ENCODE assay signal across 11 cellular contexts in the genomic region with DNA sequence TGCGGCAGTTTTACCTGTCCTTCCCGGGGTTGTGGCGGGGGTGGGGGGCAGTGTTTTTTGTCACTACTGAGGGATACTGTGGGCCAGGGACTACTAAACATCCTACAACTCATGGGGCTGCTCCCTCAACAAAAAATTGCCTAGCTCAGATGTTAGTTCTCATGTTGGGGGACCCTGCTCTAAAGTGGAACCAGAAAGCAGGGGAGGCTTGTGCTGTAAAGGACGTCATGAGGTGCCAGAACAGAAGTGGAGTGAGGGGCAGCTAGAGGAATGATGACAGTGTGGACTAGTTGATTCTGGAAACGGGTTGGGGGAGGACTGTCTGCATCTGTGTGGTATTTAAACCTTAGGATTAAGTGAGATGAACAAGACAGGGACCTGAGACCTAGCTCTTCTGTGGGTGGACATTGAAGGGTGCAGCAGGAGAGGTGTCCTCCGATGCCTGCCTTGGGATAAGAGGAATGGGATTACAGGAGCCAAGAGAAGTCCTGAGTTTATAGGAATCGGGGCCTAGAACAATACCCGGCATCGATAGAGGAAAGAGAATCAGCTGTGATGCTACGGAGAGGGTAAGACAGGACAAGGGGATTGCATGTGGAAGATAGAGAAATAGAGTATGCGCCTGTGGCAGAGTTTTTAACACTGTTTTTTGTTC. TPM values are rescaled to one million over a fixed set of nuclear protein-coding genes. Genes with fewer than 3 reads are reported as not detected.
DNase-seq lines count a peak whose midpoint lies in the region; ATAC-seq and TF ChIP-seq lines count a peak whose summit lies in the region.
"Had no signal": no experiment of that assay in that cellular context is flagged by ENCODE, and none has a peak within 500 bp of the region (broad histone marks: within the 10 kb centered on the region; RNA-seq: fewer than 3 reads in every experiment).

No MANE protein-coding gene starts in this region.

- peaks cover 15 to 65% of the 10 kb centered on the region in 2 donors for H3K36me3 ChIP-seq in psoas muscle (ENCODE audit: insufficient read depth in 1 of 2, low read depth in 1 of 2)
- peaks cover 0 to 67% (median 61%) of the 10 kb centered on the region in 6 donors for H3K36me3 ChIP-seq in spleen

- H3K27ac ChIP-seq in psoas muscle (no peak overlapping the region), spleen (peak overlapping the region in 2 of 8 donors; percentile 16 to 91)
- H3K27ac ChIP-seq: left ventricle myocardium inferior had no signal

- ATAC-seq in psoas muscle = no peak

- TF ChIP-seq POLR2A in spleen (IDR thresholded peaks at IDR 0.05) = no peak

- no peak for TF ChIP-seq CTCF in AG04449 (IDR thresholded peaks at IDR 0.05; ENCODE audit: insufficient read depth, low read length, missing control alignments)
- no peak for TF ChIP-seq CTCF in GM12864 (IDR thresholded peaks at IDR 0.05; ENCODE audit: low read depth, low read length, missing control alignments)
- no peak for TF ChIP-seq CTCF in psoas muscle (IDR thresholded peaks at IDR 0.05)
- no peak for TF ChIP-seq CTCF in spleen (IDR thresholded peaks at IDR 0.05 in 8 of 11, conservative IDR thresholded peaks at IDR 0.05 in 3 of 11)

- CTCF ChIA-PET in AG04449 (lab: Yijun Ruan, JAX) = interaction anchor here (1.0 to 6.4 kb wide), 5 partner anchors 8 to 395 kb away, joined by 3 to 47 read pairs (median 5); no protein-coding TSS in a partner anchor
- CTCF ChIA-PET in activated CD4-positive, alpha-beta memory T cell treated with anti-CD3 and anti-CD28 coated beads for 36 hours (lab: Charles Lee) = interaction anchor here (1.2 kb wide), 1 partner anchor 8 kb away, joined by 3 read pairs; no protein-coding TSS in a partner anchor

- DNase-seq in AG04449 (ENCODE audit: low read depth, low spot score) (no peak), GM12864 (ENCODE audit: low read depth) (no peak), immature natural killer cell (no peak), psoas muscle (no peak), activated gamma-delta T cell treated with Interleukin-2 at 50 U/mL for 16 hours (no peak), spleen (no peak), HK-2 (ENCODE audit: unreplicated experiment) (no peak)
- DNase-seq in activated CD4-positive, alpha-beta memory T cell treated with anti-CD3 and anti-CD28 coated beads for 36 hours = no peak
- DNase-seq: activated effector memory CD4-positive, alpha-beta T cell treated with anti-CD3 and anti-CD28 coated beads, Interleukin-2, amount 50 U/mL, for 16 hours; DMS79; left ventricle myocardium inferior had no signal

- H3K27me3 ChIP-seq in psoas muscle (ENCODE audit: insufficient read depth in 3 of 3, low read length in 2 of 3) = no peaks in the 10 kb centered on the region
- H3K27me3 ChIP-seq in spleen (replicated peaks in 1 of 7) = no peaks in the 10 kb centered on the region

- H3K4me1 Mint-ChIP-seq in activated CD4-positive, alpha-beta memory T cell treated with anti-CD3 and anti-CD28 coated beads for 36 hours (ENCODE audit: low read depth) = peaks cover 57% of the 10 kb centered on the region
- H3K4me1 Mint-ChIP-seq in immature natural killer cell = peaks cover 52 to 78% of the 10 kb centered on the region in 2 donors

- peaks cover 73% of the 10 kb centered on the region for H3K36me3 Mint-ChIP-seq in activated CD4-positive, alpha-beta memory T cell treated with anti-CD3 and anti-CD28 coated beads for 36 hours
- H3K36me3 Mint-ChIP-seq in immature natural killer cell = peaks cover 5 to 43% (median 23%) of the 10 kb centered on the region in 3 donors

- H3K9me3 ChIP-seq in psoas muscle = no peaks in the 10 kb centered on the region
- H3K9me3 ChIP-seq in spleen = no peaks in the 10 kb centered on the region
- H3K9me3 ChIP-seq: left ventricle myocardium inferior had no signal

- H3K4me3 ChIP-seq in AG04449 (ENCODE audit: low read depth, low read length) (peak overlapping the region; percentile 19; the same call in 1 of the 2 replicates), GM12864 (ENCODE audit: low read depth, low read length) (peak overlapping the region; percentile 79; the same call in 1 of the 2 replicates), psoas muscle (no peak overlapping the region), spleen (no peak overlapping the region)
- H3K4me3 ChIP-seq: left ventricle myocardium inferior had no signal

- intact Hi-C loops in activated CD4-positive, alpha-beta memory T cell treated with anti-CD3 and anti-CD28 coated beads for 36 hours (cut with micrococcal nuclease) = loop anchor here (5.0 kb wide), 1 partner anchor 303 kb away; a partner anchor contains a TSS
- intact Hi-C loops in psoas muscle (cut with DNase I) (no loop called here), spleen (cut with DNase I; ENCODE audit: low total_unique reads) (no loop called here)

- peak overlapping the region; percentile 90 for H3K4me3 Mint-ChIP-seq in activated CD4-positive, alpha-beta memory T cell treated with anti-CD3 and anti-CD28 coated beads for 36 hours
- peak overlapping the region in 2 of 5 donors; percentile 9 to 23 for H3K4me3 Mint-ChIP-seq in immature natural killer cell

- POLR2A ChIA-PET in AG04449 (lab: Yijun Ruan, JAX) = no interaction called here
- POLR2A ChIA-PET in activated CD4-positive, alpha-beta memory T cell treated with anti-CD3 and anti-CD28 coated beads for 36 hours (lab: Charles Lee) = no interaction called here

- H3K9me3 Mint-ChIP-seq in activated CD4-positive, alpha-beta memory T cell treated with anti-CD3 and anti-CD28 coated beads for 36 hours = no peaks in the 10 kb centered on the region
- no peaks in the 10 kb centered on the region for H3K9me3 Mint-ChIP-seq in immature natural killer cell

- H3K27me3 Mint-ChIP-seq in activated CD4-positive, alpha-beta memory T cell treated with anti-CD3 and anti-CD28 coated beads for 36 hours = no peaks in the 10 kb centered on the region
- peaks cover 5 to 11% (median 11%) of the 10 kb centered on the region in 3 donors for H3K27me3 Mint-ChIP-seq in immature natural killer cell (ENCODE audit: low read depth in 3 of 3)

- 85 to 87% (median 86%) methylated on average over 11 of the region's 11 CpGs for WGBS in psoas muscle, 3 donors
- WGBS in spleen, 5 donors = 88 to 93% (median 90%) methylated on average over 10 to 11 of the region's 11 CpGs

- peak overlapping the region; percentile 87 for H3K27ac Mint-ChIP-seq in activated CD4-positive, alpha-beta memory T cell treated with anti-CD3 and anti-CD28 coated beads for 36 hours
- peak overlapping the region in 5 of 6 donors; percentile 3 to 97 (median 93) for H3K27ac Mint-ChIP-seq in immature natural killer cell

- H3K4me1 ChIP-seq in psoas muscle (peaks cover 12% of the 10 kb centered on the region), spleen (peaks cover 12 to 67% (median 45%) of the 10 kb centered on the region in 6 donors)

RNA-seq across cellular contexts. Expression of a gene that starts 2.7 kb away (rescaled TPM):
- total RNA-seq in activated CD4-positive, alpha-beta memory T cell treated with anti-CD3 and anti-CD28 coated beads for 36 hours = 1,000 to 10,000 TPM; 1,809 to 1,825 TPM
- polyA plus RNA-seq in immature natural killer cell = 1,000 to 10,000 TPM; 2,160 to 4,376 (median 2,775) TPM
- 1,000 to 10,000 TPM in 1 of 4 donors, 100 to 1,000 TPM in 3; 718 to 1,227 (median 793) TPM for total RNA-seq in psoas muscle
- polyA plus RNA-seq in psoas muscle = 1,000 to 10,000 TPM; 2,383 to 3,893 (median 2,730) TPM
- total RNA-seq in spleen = 1,000 to 10,000 TPM in 5 of 7 donors, 100 to 1,000 TPM in 2; 876 to 1,551 (median 1,095) TPM
- over 10,000 TPM in 2 of 3 donors, 1,000 to 10,000 TPM in 1; 8,439 to 10,502 (median 10,023) TPM for polyA plus RNA-seq in spleen

Comparison
In these comparisons a context has a peak if more than half of its experiments do, and no peak if none do; other contexts are left out.
1. H3K4me3 ChIP-seq: peak in AG04449 (single experiment) and GM12864 (single experiment); none in psoas muscle (single experiment) and spleen (0 of 8).